23 cellular contexts compared by ENCODE assay signal in the genomic region with DNA sequence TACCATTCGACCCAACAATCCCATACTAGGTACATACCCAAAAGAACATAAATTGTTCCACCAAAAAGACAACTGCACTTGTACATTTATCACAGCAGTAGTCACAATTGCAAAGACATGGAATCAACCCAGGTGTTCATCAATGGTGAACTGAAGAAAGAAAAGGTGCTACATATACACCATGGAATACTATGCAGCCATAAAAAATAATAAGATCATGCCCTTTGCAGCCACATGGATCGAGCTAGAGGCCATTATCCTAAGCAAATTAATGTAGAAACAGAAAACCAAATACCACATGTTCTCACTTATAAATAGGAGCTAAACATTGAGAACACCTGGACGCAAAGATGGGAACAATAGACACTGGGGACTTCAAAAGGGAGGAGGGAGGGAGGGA.
"Had no signal": no experiment of that assay in that cellular context is flagged by ENCODE, and none has a peak within 500 bp of the region (broad histone marks: within the 10 kb centered on the region; RNA-seq: fewer than 3 reads in every experiment).

No MANE protein-coding gene starts in this region.

- H2AFZ ChIP-seq: PC-9 had no signal

- ATAC-seq: Right ventricle myocardium inferior, SK-N-SH treated with all-trans-retinoic acid at 6 μM for 48 hours had no signal

- H3K27me3 ChIP-seq: Peyer's patch, SJCRH30 had no signal

- H3K4me1 ChIP-seq: Peyer's patch, SJCRH30 had no signal

- H3K9me3 ChIP-seq: Peyer's patch, SJCRH30 had no signal

- H3K4me3 ChIP-seq: PC-9, Peyer's patch, SJCRH30 had no signal

- DNase-seq: Kasumi-1; KG1; MV-4-11; NCI-H1048; NCI-H1105; NCI-H1417; NCI-H1436 treated with DMSO at 0.1 percent for 48 hours; NCI-H1694; NCI-H187 treated with DMSO at 0.1 percent for 48 hours; NCI-H2081; NCI-H2107; NCI-H2227 treated with DMSO at 0.1 percent for 48 hours; NCI-H524; NCI-H526 treated with DMSO at 0.1 percent for 48 hours; NCI-H748 treated with DMSO at 0.1 percent for 48 hours; NK-92 treated with Interleukin-12 subunit alpha and Interleukin-12 subunit beta, amount 100 ng/mL, for 24 hours; PC-9; Peyer's patch; SHP77 treated with DMSO at 0.1 percent for 48 hours; SJCRH30; T-helper 1 cell had no signal

- H3K4me2 ChIP-seq: PC-9 had no signal

- H3K27ac ChIP-seq: PC-9, Peyer's patch, SJCRH30 had no signal

- H3K36me3 ChIP-seq: Peyer's patch, SJCRH30 had no signal
